In the genomic region with DNA sequence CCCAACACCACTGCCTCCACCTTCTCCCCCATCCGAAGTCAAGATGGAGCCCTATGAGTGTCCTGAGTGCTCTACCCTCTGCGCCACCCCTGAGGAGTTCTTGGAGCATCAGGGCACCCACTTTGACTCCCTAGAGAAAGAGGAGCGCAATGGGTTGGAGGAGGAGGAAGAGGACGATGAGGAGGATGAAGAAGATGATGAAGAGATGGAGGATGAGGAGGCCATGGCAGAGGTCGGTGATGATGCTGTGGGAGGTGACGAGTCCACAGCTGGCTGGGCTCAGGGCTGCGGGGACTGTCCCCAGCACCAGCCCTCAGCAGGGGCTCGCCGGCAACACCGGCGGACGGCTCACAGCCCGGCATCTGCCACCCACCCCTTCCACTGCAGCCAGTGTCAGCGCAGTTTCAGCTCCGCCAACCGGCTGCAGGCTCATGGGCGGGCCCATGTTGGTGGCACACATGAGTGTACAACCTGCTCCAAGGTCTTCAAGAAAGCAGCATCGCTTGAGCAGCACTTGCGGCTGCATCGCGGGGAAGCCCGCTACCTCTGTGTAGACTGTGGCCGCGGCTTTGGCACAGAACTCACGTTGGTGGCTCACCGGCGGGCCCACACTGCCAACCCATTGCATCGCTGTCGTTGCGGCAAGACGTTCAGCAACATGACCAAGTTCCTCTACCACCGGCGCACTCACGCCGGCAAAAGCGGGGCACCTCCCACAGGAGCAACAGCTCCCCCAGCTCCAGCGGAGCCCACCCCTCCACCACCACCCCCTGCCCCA, we compare ENCODE assay signal across 1 cellular context.
A peak's percentile ranks its signal among the peaks of the same experiment; 100 is the strongest.
TF ChIP-seq lines count a peak whose summit lies in the region.

No MANE protein-coding gene starts in this region.

TF ChIP-seq in K562, 482 proteins besides CTCF, POLR2A, EP300 and RAD21:
- TF ChIP-seq, protein P1, sequence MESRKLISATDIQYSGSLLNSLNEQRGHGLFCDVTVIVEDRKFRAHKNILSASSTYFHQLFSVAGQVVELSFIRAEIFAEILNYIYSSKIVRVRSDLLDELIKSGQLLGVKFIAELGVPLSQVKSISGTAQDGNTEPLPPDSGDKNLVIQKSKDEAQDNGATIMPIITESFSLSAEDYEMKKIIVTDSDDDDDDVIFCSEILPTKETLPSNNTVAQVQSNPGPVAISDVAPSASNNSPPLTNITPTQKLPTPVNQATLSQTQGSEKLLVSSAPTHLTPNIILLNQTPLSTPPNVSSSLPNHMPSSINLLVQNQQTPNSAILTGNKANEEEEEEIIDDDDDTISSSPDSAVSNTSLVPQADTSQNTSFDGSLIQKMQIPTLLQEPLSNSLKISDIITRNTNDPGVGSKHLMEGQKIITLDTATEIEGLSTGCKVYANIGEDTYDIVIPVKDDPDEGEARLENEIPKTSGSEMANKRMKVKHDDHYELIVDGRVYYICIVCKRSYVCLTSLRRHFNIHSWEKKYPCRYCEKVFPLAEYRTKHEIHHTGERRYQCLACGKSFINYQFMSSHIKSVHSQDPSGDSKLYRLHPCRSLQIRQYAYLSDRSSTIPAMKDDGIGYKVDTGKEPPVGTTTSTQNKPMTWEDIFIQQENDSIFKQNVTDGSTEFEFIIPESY (CRISPR knock-in tag; IDR thresholded peaks at IDR 0.05): peak; percentile 48; the same call in 1 of the 2 replicates
- TF ChIP-seq NR2C2 (CRISPR knock-in tag; IDR thresholded peaks at IDR 0.05) (no peak), NR2C2 (tag; IDR thresholded peaks at IDR 0.05) (no peak)
TF ChIP-seq in K562: peak in this region for 1.
